In genomic region chr3:177320765-177321247, GRCh38 we compare ENCODE assay signal across 1 cellular context.
TF ChIP-seq lines count a peak whose summit lies in the region.

No MANE protein-coding gene starts in this region.

TF ChIP-seq in HepG2, 621 proteins besides CTCF, POLR2A, EP300 and RAD21 (continued from another document):
- no peak for TF ChIP-seq TOE1 (CRISPR knock-in tag; IDR thresholded peaks at IDR 0.05)
